In genomic region chr19:57886046-57886445, GRCh38 we compare ENCODE assay signal across 25 cellular contexts. TPM values are rescaled to one million over a fixed set of nuclear protein-coding genes. Genes with fewer than 3 reads are reported as not detected.
DNase-seq lines count a peak whose midpoint lies in the region; ATAC-seq and TF ChIP-seq lines count a peak whose summit lies in the region.
"Had no signal": no experiment of that assay in that cellular context is flagged by ENCODE, and none has a peak within 500 bp of the region (broad histone marks: within the 10 kb centered on the region; RNA-seq: fewer than 3 reads in every experiment).

No MANE protein-coding gene starts in this region.

- BruUV-seq in PC-9 (replicated peaks; lab: Mats Ljungman, UMichigan): no TSS peak

- DNase-seq in left ventricle myocardium superior (no peak), left cardiac atrium (no peak), immature natural killer cell (no peak), type B pancreatic cell (ENCODE audit: extremely low spot score, unreplicated experiment) (no peak), T-helper 1 cell (no peak), PC-9 (no peak)
- DNase-seq in activated naive CD8-positive, alpha-beta T cell treated with anti-CD3 and anti-CD28 coated beads for 36 hours: no peak
- DNase-seq: activated CD4-positive, alpha-beta T cell treated with anti-CD3 and anti-CD28 coated beads, Interleukin-2, amount 50 U/mL, for 1 hour; activated CD8-positive, alpha-beta memory T cell treated with anti-CD3 and anti-CD28 coated beads, Interleukin-2, amount 50 U/mL, for 4 hours; activated gamma-delta T cell; amygdala; central memory CD4-positive, alpha-beta T cell; HFFc6; hypothalamus; IMR-90; left colon; MG63; NCI-H146; NCI-H526 treated with DMSO at 0.1 percent for 48 hours; SHP77; spleen; stimulated activated CD4-positive, alpha-beta T cell treated with anti-CD3 and anti-CD28 coated beads, Interleukin-4, amount 100 ng/mL, for 4 hours; uterus had no signal

- H3K79me2 ChIP-seq in PC-9 (ENCODE audit: low read depth): peaks cover 52% of the 10 kb centered on the region

- H3K4me3 Mint-ChIP-seq in activated naive CD8-positive, alpha-beta T cell treated with anti-CD3 and anti-CD28 coated beads for 36 hours: peak overlapping the region; percentile 53
- H3K4me3 Mint-ChIP-seq in immature natural killer cell (peak overlapping the region in 3 of 5 donors; percentile 18 to 21 (median 20)), type B pancreatic cell (peak overlapping the region; percentile 52)
- H3K4me3 Mint-ChIP-seq: HFFc6 had no signal

- no peak overlapping the region for H3K27ac Mint-ChIP-seq in activated naive CD8-positive, alpha-beta T cell treated with anti-CD3 and anti-CD28 coated beads for 36 hours
- no peak overlapping the region for H3K27ac Mint-ChIP-seq in immature natural killer cell
- H3K27ac Mint-ChIP-seq in type B pancreatic cell: no peak overlapping the region
- H3K27ac Mint-ChIP-seq: HFFc6 had no signal

- H3F3A ChIP-seq in PC-9 (ENCODE audit: insufficient read depth, low read depth): peaks cover 6% of the 10 kb centered on the region; the same call in 1 of the 2 replicates

- H3K9me2 ChIP-seq in PC-9 (ENCODE audit: insufficient read depth): no peaks in the 10 kb centered on the region

- H3K9me3 Mint-ChIP-seq in activated naive CD8-positive, alpha-beta T cell treated with anti-CD3 and anti-CD28 coated beads for 36 hours: peaks cover 18% of the 10 kb centered on the region
- peaks cover 0 to 52% (median 6%) of the 10 kb centered on the region in 6 donors for H3K9me3 Mint-ChIP-seq in immature natural killer cell
- H3K9me3 Mint-ChIP-seq in type B pancreatic cell: peaks cover 18% of the 10 kb centered on the region

- peaks cover 26% of the 10 kb centered on the region for H3K4me1 Mint-ChIP-seq in activated naive CD8-positive, alpha-beta T cell treated with anti-CD3 and anti-CD28 coated beads for 36 hours
- peaks cover 28 to 49% of the 10 kb centered on the region in 2 donors for H3K4me1 Mint-ChIP-seq in immature natural killer cell
- H3K4me1 Mint-ChIP-seq in type B pancreatic cell (ENCODE audit: unreplicated experiment): peaks cover 22% of the 10 kb centered on the region

- H3K36me3 Mint-ChIP-seq in activated naive CD8-positive, alpha-beta T cell treated with anti-CD3 and anti-CD28 coated beads for 36 hours: peaks cover 68% of the 10 kb centered on the region
- peaks cover 26 to 43% (median 27%) of the 10 kb centered on the region in 3 donors for H3K36me3 Mint-ChIP-seq in immature natural killer cell
- peaks cover 57% of the 10 kb centered on the region for H3K36me3 Mint-ChIP-seq in type B pancreatic cell

- no peak overlapping the region for H2AFZ ChIP-seq in PC-9

- no peak overlapping the region for H3K4me3 ChIP-seq in PC-9
- H3K4me3 ChIP-seq: A549, MG63, spleen, uterus had no signal

- 0 out of 2 replicates have a peak, but pooled peaks cover 5% of the 10 kb centered on the region for H3K4me1 ChIP-seq in PC-9 (replicated peaks; ENCODE audit: insufficient read depth)
- H3K4me1 ChIP-seq: A549, uterus had no signal

- peaks cover 35% of the 10 kb centered on the region for H3K36me3 ChIP-seq in PC-9 (ENCODE audit: low read depth)
- H3K36me3 ChIP-seq: MG63, uterus had no signal

- intact Hi-C loops in left ventricle myocardium superior (cut with micrococcal nuclease) (no loop called here), left cardiac atrium (cut with DNase I) (no loop called here), PC-9 (cut with micrococcal nuclease; ENCODE audit: unreplicated experiment) (no loop called here)

- TF ChIP-seq CTCF in type B pancreatic cell (conservative IDR thresholded peaks at IDR 0.05): no peak
- no peak for TF ChIP-seq CTCF in PC-9 (conservative IDR thresholded peaks at IDR 0.05)

- ATAC-seq in left ventricle myocardium superior: peak; percentile 26
- no peak for ATAC-seq in left cardiac atrium
- no peak for ATAC-seq in HG02678 (IDR thresholded peaks at IDR 0.05; ENCODE audit: unreplicated experiment)
- ATAC-seq: A549, left colon had no signal

- H4K20me1 ChIP-seq in PC-9 (ENCODE audit: insufficient read depth): no peaks in the 10 kb centered on the region

- peaks cover 43% of the 10 kb centered on the region for H3K9me3 ChIP-seq in PC-9 (ENCODE audit: insufficient read depth, low read depth)
- H3K9me3 ChIP-seq: uterus had no signal

- H3K4me2 ChIP-seq in PC-9: no peak overlapping the region
- H3K4me2 ChIP-seq: A549 had no signal

- no peaks in the 10 kb centered on the region for H3K27me3 ChIP-seq in PC-9 (ENCODE audit: insufficient read depth, low read depth)
- H3K27me3 ChIP-seq: MG63, spleen, uterus had no signal

- H3K27me3 Mint-ChIP-seq in activated naive CD8-positive, alpha-beta T cell treated with anti-CD3 and anti-CD28 coated beads for 36 hours: no peaks in the 10 kb centered on the region
- H3K27me3 Mint-ChIP-seq in immature natural killer cell (ENCODE audit: low read depth in 3 of 3) (peaks cover 0 to 5% (median 0%) of the 10 kb centered on the region in 3 donors), type B pancreatic cell (no peaks in the 10 kb centered on the region)

- POLR2A ChIA-PET in PC-9 (lab: Charles Lee; ENCODE audit: unreplicated experiment): interaction anchor here (0.6 kb wide), 1 partner anchor 94 kb away, joined by 7 read pairs; no protein-coding TSS in a partner anchor

- CTCF ChIA-PET in PC-9 (lab: Charles Lee): no interaction called here

- no peak overlapping the region for H3K27ac ChIP-seq in PC-9
- H3K27ac ChIP-seq: A549, spleen, uterus had no signal

RNA-seq across cellular contexts. Expression of gene ZNF814, which starts 2.8 kb away (rescaled TPM):
- total RNA-seq in left ventricle myocardium superior (14.1 TPM), left cardiac atrium (10 to 100 TPM; 10.8 to 10.9 TPM), type B pancreatic cell (ENCODE audit: low replicate concordance) (28.2 and 38.3 TPM in 2 replicates), PC-9 (2021) (8.6 and 12.2 TPM in 2 replicates)
- 10 to 100 TPM; 40.6 to 45.9 TPM for total RNA-seq in activated naive CD8-positive, alpha-beta T cell treated with anti-CD3 and anti-CD28 coated beads for 36 hours
- polyA plus RNA-seq in immature natural killer cell: 10 to 100 TPM; 11.8 to 26.7 (median 14.8) TPM

RNA-seq across cellular contexts. Expression of gene ZNF417, which starts 30.3 kb away (rescaled TPM):
- 12.0 TPM for total RNA-seq in left ventricle myocardium superior
- 10 to 100 TPM; 11.9 to 13.4 TPM for total RNA-seq in left cardiac atrium
- 10 to 100 TPM; 11.9 to 12.9 TPM for total RNA-seq in activated naive CD8-positive, alpha-beta T cell treated with anti-CD3 and anti-CD28 coated beads for 36 hours
- polyA plus RNA-seq in immature natural killer cell: 1 to 10 TPM in 2 of 3 donors, not detected in 1; 1.2 to 5.0 TPM
- total RNA-seq in type B pancreatic cell (ENCODE audit: low replicate concordance): 20.8 and 26.8 TPM in 2 replicates
- total RNA-seq in PC-9 (2021): 16.1 and 19.6 TPM in 2 replicates

RNA-seq across cellular contexts. Expression of gene ZNF587, which starts 36.4 kb away (rescaled TPM):
- total RNA-seq in left ventricle myocardium superior (17.7 TPM), left cardiac atrium (10 to 100 TPM; 18.6 to 20.9 TPM), type B pancreatic cell (ENCODE audit: low replicate concordance) (48.2 and 61.3 TPM in 2 replicates), PC-9 (2021) (62.2 and 68.0 TPM in 2 replicates)
- 10 to 100 TPM; 20.6 to 24.3 TPM for total RNA-seq in activated naive CD8-positive, alpha-beta T cell treated with anti-CD3 and anti-CD28 coated beads for 36 hours
- 1 to 10 TPM in 2 of 3 donors, not detected in 1; 1.9 to 8.1 TPM for polyA plus RNA-seq in immature natural killer cell

RNA-seq across cellular contexts. Expression of gene ZNF418, which starts 49.2 kb away (rescaled TPM):
- total RNA-seq in left ventricle myocardium superior (12.0 TPM), left cardiac atrium (10 to 100 TPM in 1 of 2 donors, 1 to 10 TPM in 1; 9.1 to 10.5 TPM), type B pancreatic cell (ENCODE audit: low replicate concordance) (14.3 and 24.6 TPM in 2 replicates), PC-9 (2021) (4.8 and 7.5 TPM in 2 replicates)
- 1 to 10 TPM; 5.4 to 6.5 TPM for total RNA-seq in activated naive CD8-positive, alpha-beta T cell treated with anti-CD3 and anti-CD28 coated beads for 36 hours
- polyA plus RNA-seq in immature natural killer cell: 1 to 10 TPM in 2 of 3 donors, not detected in 1; 2.5 to 3.5 TPM

RNA-seq across cellular contexts. Expression of gene ZNF587B, which starts 55.9 kb away (rescaled TPM):
- total RNA-seq in left ventricle myocardium superior: 5.6 TPM
- 1 to 10 TPM; 5.9 to 8.7 TPM for total RNA-seq in left cardiac atrium
- 10 to 100 TPM; 29.3 to 32.6 TPM for total RNA-seq in activated naive CD8-positive, alpha-beta T cell treated with anti-CD3 and anti-CD28 coated beads for 36 hours
- polyA plus RNA-seq in immature natural killer cell: 1 to 10 TPM in 2 of 3 donors, not detected in 1; 1.3 to 1.4 TPM
- total RNA-seq in type B pancreatic cell (ENCODE audit: low replicate concordance): 20.9 and 25.5 TPM in 2 replicates
- total RNA-seq in PC-9 (2021): 21.2 and 25.2 TPM in 2 replicates
